In the genomic region with DNA sequence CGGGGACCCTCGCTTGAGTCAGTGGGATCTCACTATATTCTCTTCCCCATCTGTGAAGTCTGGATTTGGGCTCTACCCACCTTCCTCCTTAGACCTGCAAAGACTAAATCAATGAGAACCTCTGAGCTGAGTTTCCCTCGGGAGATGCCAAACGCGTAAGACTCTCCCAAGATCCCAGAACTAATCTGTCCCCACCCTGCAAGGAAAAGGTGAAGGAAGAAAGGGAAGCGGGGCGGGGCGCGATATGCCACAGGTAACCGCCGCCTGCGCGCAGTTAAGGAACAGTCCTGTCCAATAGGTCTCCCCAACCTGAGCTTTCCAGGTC, we compare ENCODE assay signal across 1 cellular context.
TF ChIP-seq lines count a peak whose summit lies in the region.

No MANE protein-coding gene starts in this region.

TF ChIP-seq in A549, 52 proteins besides CTCF, POLR2A, EP300 and RAD21:
- TF ChIP-seq TP53 (CRISPR knock-in tag; IDR thresholded peaks at IDR 0.05) (no peak), JUNB (IDR thresholded peaks at IDR 0.05) (no peak), CHD4 (IDR thresholded peaks at IDR 0.05; ENCODE audit: borderline replicate concordance) (no peak), HOXB5 (CRISPR knock-in tag; IDR thresholded peaks at IDR 0.05) (no peak), NPAS2 (CRISPR knock-in tag; IDR thresholded peaks at IDR 0.05; ENCODE audit: borderline replicate concordance) (no peak), RFX5 (IDR thresholded peaks at IDR 0.05) (no peak), CEBPB (IDR thresholded peaks at IDR 0.05) (no peak), MYC (IDR thresholded peaks at IDR 0.05; ENCODE audit: borderline replicate concordance, low read length) (no peak), SREBF2 (IDR thresholded peaks at IDR 0.05) (no peak), HOXA7 (CRISPR knock-in tag; IDR thresholded peaks at IDR 0.05) (no peak), GATA3 (IDR thresholded peaks at IDR 0.05; ENCODE audit: borderline replicate concordance) (no peak), EHF (CRISPR knock-in tag; IDR thresholded peaks at IDR 0.05) (no peak)
- TF ChIP-seq, protein P1, sequence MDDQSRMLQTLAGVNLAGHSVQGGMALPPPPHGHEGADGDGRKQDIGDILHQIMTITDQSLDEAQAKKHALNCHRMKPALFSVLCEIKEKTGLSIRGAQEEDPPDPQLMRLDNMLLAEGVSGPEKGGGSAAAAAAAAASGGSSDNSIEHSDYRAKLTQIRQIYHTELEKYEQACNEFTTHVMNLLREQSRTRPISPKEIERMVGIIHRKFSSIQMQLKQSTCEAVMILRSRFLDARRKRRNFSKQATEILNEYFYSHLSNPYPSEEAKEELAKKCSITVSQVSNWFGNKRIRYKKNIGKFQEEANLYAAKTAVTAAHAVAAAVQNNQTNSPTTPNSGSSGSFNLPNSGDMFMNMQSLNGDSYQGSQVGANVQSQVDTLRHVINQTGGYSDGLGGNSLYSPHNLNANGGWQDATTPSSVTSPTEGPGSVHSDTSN (IDR thresholded peaks at IDR 0.05) = no peak
- TF ChIP-seq, protein P2, sequence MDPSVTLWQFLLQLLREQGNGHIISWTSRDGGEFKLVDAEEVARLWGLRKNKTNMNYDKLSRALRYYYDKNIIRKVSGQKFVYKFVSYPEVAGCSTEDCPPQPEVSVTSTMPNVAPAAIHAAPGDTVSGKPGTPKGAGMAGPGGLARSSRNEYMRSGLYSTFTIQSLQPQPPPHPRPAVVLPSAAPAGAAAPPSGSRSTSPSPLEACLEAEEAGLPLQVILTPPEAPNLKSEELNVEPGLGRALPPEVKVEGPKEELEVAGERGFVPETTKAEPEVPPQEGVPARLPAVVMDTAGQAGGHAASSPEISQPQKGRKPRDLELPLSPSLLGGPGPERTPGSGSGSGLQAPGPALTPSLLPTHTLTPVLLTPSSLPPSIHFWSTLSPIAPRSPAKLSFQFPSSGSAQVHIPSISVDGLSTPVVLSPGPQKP (IDR thresholded peaks at IDR 0.05; ENCODE audit: low read depth, low read length) = no peak
- TF ChIP-seq, protein P3, sequence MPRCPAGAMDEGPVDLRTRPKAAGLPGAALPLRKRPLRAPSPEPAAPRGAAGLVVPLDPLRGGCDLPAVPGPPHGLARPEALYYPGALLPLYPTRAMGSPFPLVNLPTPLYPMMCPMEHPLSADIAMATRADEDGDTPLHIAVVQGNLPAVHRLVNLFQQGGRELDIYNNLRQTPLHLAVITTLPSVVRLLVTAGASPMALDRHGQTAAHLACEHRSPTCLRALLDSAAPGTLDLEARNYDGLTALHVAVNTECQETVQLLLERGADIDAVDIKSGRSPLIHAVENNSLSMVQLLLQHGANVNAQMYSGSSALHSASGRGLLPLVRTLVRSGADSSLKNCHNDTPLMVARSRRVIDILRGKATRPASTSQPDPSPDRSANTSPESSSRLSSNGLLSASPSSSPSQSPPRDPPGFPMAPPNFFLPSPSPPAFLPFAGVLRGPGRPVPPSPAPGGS (IDR thresholded peaks at IDR 0.05) = no peak
- TF ChIP-seq, protein P4, sequence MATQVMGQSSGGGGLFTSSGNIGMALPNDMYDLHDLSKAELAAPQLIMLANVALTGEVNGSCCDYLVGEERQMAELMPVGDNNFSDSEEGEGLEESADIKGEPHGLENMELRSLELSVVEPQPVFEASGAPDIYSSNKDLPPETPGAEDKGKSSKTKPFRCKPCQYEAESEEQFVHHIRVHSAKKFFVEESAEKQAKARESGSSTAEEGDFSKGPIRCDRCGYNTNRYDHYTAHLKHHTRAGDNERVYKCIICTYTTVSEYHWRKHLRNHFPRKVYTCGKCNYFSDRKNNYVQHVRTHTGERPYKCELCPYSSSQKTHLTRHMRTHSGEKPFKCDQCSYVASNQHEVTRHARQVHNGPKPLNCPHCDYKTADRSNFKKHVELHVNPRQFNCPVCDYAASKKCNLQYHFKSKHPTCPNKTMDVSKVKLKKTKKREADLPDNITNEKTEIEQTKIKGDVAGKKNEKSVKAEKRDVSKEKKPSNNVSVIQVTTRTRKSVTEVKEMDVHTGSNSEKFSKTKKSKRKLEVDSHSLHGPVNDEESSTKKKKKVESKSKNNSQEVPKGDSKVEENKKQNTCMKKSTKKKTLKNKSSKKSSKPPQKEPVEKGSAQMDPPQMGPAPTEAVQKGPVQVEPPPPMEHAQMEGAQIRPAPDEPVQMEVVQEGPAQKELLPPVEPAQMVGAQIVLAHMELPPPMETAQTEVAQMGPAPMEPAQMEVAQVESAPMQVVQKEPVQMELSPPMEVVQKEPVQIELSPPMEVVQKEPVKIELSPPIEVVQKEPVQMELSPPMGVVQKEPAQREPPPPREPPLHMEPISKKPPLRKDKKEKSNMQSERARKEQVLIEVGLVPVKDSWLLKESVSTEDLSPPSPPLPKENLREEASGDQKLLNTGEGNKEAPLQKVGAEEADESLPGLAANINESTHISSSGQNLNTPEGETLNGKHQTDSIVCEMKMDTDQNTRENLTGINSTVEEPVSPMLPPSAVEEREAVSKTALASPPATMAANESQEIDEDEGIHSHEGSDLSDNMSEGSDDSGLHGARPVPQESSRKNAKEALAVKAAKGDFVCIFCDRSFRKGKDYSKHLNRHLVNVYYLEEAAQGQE (IDR thresholded peaks at IDR 0.05) = no peak
